ENCODE assay signal across 7 cellular contexts in the genomic region with DNA sequence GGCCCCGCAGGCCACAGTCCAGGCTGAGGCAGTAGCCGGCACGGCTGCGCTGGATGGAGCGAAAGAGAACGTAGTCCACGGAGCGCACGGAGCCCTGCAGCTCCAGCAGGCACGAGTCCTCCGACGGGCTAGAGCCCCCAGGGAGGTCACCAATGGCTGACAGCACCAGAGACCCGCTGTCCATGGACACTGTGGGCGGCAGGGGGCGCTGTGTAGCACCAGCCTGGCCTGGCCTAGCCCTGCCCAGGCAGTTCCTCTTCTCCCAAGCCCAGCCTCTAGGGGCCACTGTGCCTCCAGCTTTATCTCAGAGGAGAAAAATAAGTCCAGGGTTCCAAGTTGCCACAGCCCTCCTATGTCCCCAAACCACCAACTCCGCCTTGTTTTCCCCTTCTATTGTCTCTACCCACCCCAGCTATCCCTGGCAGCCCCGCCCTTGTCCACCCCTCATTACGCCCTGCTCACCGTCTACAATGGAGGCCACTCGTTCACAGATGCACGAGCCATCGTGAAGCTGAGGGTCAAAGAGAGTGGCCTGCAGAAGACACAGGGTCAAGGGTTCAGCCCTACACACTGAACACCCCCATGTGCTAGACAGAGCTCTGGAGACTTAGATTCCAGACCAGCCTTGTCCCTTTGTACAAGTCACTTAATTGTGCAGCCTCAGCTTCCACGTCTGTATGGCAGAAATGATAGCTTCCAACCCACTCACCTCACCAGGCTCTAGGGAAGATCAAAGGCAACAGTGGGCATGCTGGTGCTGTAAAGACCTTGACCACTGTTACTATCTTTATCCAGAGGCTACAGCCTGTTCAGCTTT. TPM values are rescaled to one million over a fixed set of nuclear protein-coding genes. Genes with fewer than 3 reads are reported as not detected.
A peak's percentile ranks its signal among the peaks of the same experiment; 100 is the strongest.
DNase-seq lines count a peak whose midpoint lies in the region; ATAC-seq, FAIRE-seq and TF ChIP-seq lines count a peak whose summit lies in the region.

No MANE protein-coding gene starts in this region.

- in situ Hi-C loops in gastrocnemius medialis (cut with MboI; ENCODE audit: low sequenced_read_pairs in 4 of 4): loop anchor here in 1 of 4 donors (10.0 kb wide), 1 partner anchor 64 kb away; no protein-coding TSS in a partner anchor

- peak; percentile 91 for DNase-seq in GM18507 (ENCODE audit: extremely low spot score, insufficient read length, low read depth)
- peak; percentile 95 to 96 for DNase-seq in NCI-H2081 (lab: John Stamatoyannopoulos, UW)
- DNase-seq in T1000 (lab: John Stamatoyannopoulos, UW): peak; percentile 85
- peak; percentile 97 for DNase-seq in astrocyte of the hippocampus (ENCODE audit: low read depth, low spot score)
- peak; percentile 30 to 93 (median 82) for DNase-seq in hypothalamus (lab: John Stamatoyannopoulos, UW)
- DNase-seq in gastrocnemius medialis: peak; percentile 81 to 88

- H3K9me3 ChIP-seq in gastrocnemius medialis: no peaks in the 10 kb centered on the region

- ATAC-seq in HG02970 (IDR thresholded peaks at IDR 0.05; ENCODE audit: low FRiP score, unreplicated experiment) (peak; percentile 70), gastrocnemius medialis (peak; percentile 69 to 82)

- peak overlapping the region in 2 of 4 donors; percentile 36 to 43 for H3K27ac ChIP-seq in gastrocnemius medialis

- TF ChIP-seq POLR2A in gastrocnemius medialis (IDR thresholded peaks at IDR 0.05): no peak

- H3K36me3 ChIP-seq in gastrocnemius medialis: peaks cover 0 to 22% of the 10 kb centered on the region in 2 donors

- intact Hi-C loops in gastrocnemius medialis (cut with DNase I; ENCODE audit: low total_unique reads): loop anchor here (1.0 kb wide), 2 partner anchors 73 to 341 kb away; no protein-coding TSS in a partner anchor

- peaks cover 13 to 27% of the 10 kb centered on the region in 2 donors for H3K4me1 ChIP-seq in gastrocnemius medialis

- peak; percentile 98 to 100 (median 99) for TF ChIP-seq CTCF in gastrocnemius medialis (IDR thresholded peaks at IDR 0.05 in 4 of 5, conservative IDR thresholded peaks at IDR 0.05 in 1 of 5)

- no peaks in the 10 kb centered on the region for H3K27me3 ChIP-seq in gastrocnemius medialis

- peak; percentile 86 for FAIRE-seq in GM18507 (lab: Jason Lieb, UNC)

- H3K4me3 ChIP-seq in gastrocnemius medialis: peak overlapping the region in 1 of 4 donors; percentile 16

RNA-seq across cellular contexts. Expression of gene ENTREP3, which starts 4.4 kb away (rescaled TPM):
- 10 to 100 TPM in 3 of 4 donors, 1 to 10 TPM in 1; 7.9 to 22.3 (median 18.8) TPM for total RNA-seq in gastrocnemius medialis

RNA-seq across cellular contexts. Expression of gene SCAMP3, which starts 11.3 kb away (rescaled TPM):
- 100 to 1,000 TPM in 1 of 4 donors, 10 to 100 TPM in 3; 60.0 to 108 (median 79.3) TPM for total RNA-seq in gastrocnemius medialis

RNA-seq across cellular contexts. Expression of gene CLK2, which starts 22.5 kb away (rescaled TPM):
- total RNA-seq in gastrocnemius medialis: 10 to 100 TPM in 2 of 4 donors, 1 to 10 TPM in 2; 7.1 to 13.1 (median 9.8) TPM

RNA-seq across cellular contexts. Expression of gene HCN3, which starts 26.4 kb away (rescaled TPM):
- total RNA-seq in gastrocnemius medialis: 1 to 10 TPM in 2 of 4 donors, under 1 TPM in 2; 0.18 to 1.5 (median 1.1) TPM

RNA-seq across cellular contexts. Expression of gene MTX1, which starts 42.3 kb away (rescaled TPM):
- 10 to 100 TPM; 14.4 to 26.9 (median 24.6) TPM for total RNA-seq in gastrocnemius medialis
